Comparison of ENCODE assay signal across 15 cellular contexts in genomic region chr15:97875513-97876285, GRCh38.
DNase-seq lines count a peak whose midpoint lies in the region; ATAC-seq, FAIRE-seq and TF ChIP-seq lines count a peak whose summit lies in the region.
"Had no signal": no experiment of that assay in that cellular context is flagged by ENCODE, and none has a peak within 500 bp of the region (broad histone marks: within the 10 kb centered on the region; RNA-seq: fewer than 3 reads in every experiment).

No MANE protein-coding gene starts in this region.

- H3K9me3 Mint-ChIP-seq in CD8-positive, alpha-beta memory T cell = peaks cover 2 to 6% (median 5%) of the 10 kb centered on the region in 5 donors
- H3K9me3 Mint-ChIP-seq in CD4-positive, alpha-beta memory T cell = peaks cover 0 to 5% (median 3%) of the 10 kb centered on the region in 8 donors
- H3K9me3 Mint-ChIP-seq: activated CD4-positive, alpha-beta memory T cell treated with anti-CD3 and anti-CD28 coated beads for 36 hours had no signal

- WGBS in body of pancreas, 2 donors = 45 to 62% methylated on average over 30 to 39 of the region's 49 CpGs
- 35% methylated on average over 34 of the region's 49 CpGs for WGBS in HepG2 (ENCODE audit: low lambda C conversion rate)

- H4K20me1 ChIP-seq in HepG2 (ENCODE audit: insufficient read depth, low read length) = no peaks in the 10 kb centered on the region

- no TSS peak for BruUV-seq in HepG2 (replicated peaks; lab: Mats Ljungman, UMichigan)

- H3K79me2 ChIP-seq in HepG2 (ENCODE audit: insufficient read depth, low read length) = no peaks in the 10 kb centered on the region

- TF ChIP-seq RAD21 in HepG2 (CRISPR knock-in tag; IDR thresholded peaks at IDR 0.05) = no peak

- H3K4me2 ChIP-seq in HepG2 (ENCODE audit: low read depth, low read length) = peak overlapping the region; percentile 64

- H3K36me3 ChIP-seq in CD8-positive, alpha-beta memory T cell (ENCODE audit: insufficient read depth, low read length) = no peaks in the 10 kb centered on the region
- H3K36me3 ChIP-seq in body of pancreas (replicated peaks in 1 of 2; ENCODE audit: insufficient read depth in 1 of 2, low read depth in 2 of 2) (no peaks in the 10 kb centered on the region), HepG2 (replicated peaks in 1 of 2; ENCODE audit: control insufficient read depth in 1 of 2, insufficient read depth in 2 of 2, low read length in 2 of 2) (no peaks in the 10 kb centered on the region)
- H3K36me3 ChIP-seq in CD4-positive, alpha-beta memory T cell (ENCODE audit: insufficient read depth, low read length) = no peaks in the 10 kb centered on the region
- H3K36me3 ChIP-seq: esophagus squamous epithelium, suprapubic skin had no signal

- no peak overlapping the region for H3K4me3 Mint-ChIP-seq in CD8-positive, alpha-beta memory T cell
- peak overlapping the region in 1 of 8 donors; percentile 61 for H3K4me3 Mint-ChIP-seq in CD4-positive, alpha-beta memory T cell
- H3K4me3 Mint-ChIP-seq: activated CD4-positive, alpha-beta memory T cell treated with anti-CD3 and anti-CD28 coated beads for 36 hours had no signal

- H3K36me3 Mint-ChIP-seq in CD8-positive, alpha-beta memory T cell = peaks cover 0 to 4% (median 0%) of the 10 kb centered on the region in 3 donors
- no peaks in the 10 kb centered on the region for H3K36me3 Mint-ChIP-seq in CD4-positive, alpha-beta memory T cell
- H3K36me3 Mint-ChIP-seq: activated CD4-positive, alpha-beta memory T cell treated with anti-CD3 and anti-CD28 coated beads for 36 hours had no signal

- no peak overlapping the region for H3K4me3 ChIP-seq in CD8-positive, alpha-beta memory T cell (ENCODE audit: low read length)
- H3K4me3 ChIP-seq in body of pancreas (no peak overlapping the region), HepG2 (replicated peaks in 1 of 3; ENCODE audit: insufficient read depth in 1 of 3, low read depth in 2 of 3, low read length in 3 of 3) (peak overlapping the region in 2 of 3 experiments; percentile 42 to 46; a peak in 4 of 6 replicates)
- no peak overlapping the region for H3K4me3 ChIP-seq in CD4-positive, alpha-beta memory T cell (ENCODE audit: low read length in 2 of 2)
- H3K4me3 ChIP-seq: suprapubic skin had no signal

- H3K4me1 Mint-ChIP-seq in CD8-positive, alpha-beta memory T cell = no peaks in the 10 kb centered on the region
- H3K4me1 Mint-ChIP-seq in CD4-positive, alpha-beta memory T cell = no peaks in the 10 kb centered on the region

- TF ChIP-seq EP300 in HepG2 (IDR thresholded peaks at IDR 0.05; ENCODE audit: low read depth in 2 of 2, low read length in 2 of 2) (no peak), HepG2 (CRISPR knock-in tag; IDR thresholded peaks at IDR 0.05; ENCODE audit: borderline replicate concordance) (no peak)

- intact Hi-C loops in body of pancreas (cut with DNase I) (no loop called here), HepG2 (cut with micrococcal nuclease; ENCODE audit: unreplicated experiment) (no loop called here)
- intact Hi-C loops in CD4-positive, alpha-beta memory T cell (cut with micrococcal nuclease) = no loop called here

- DNase-seq in CD8-positive, alpha-beta memory T cell = no peak
- DNase-seq in body of pancreas = peak; percentile 39 to 74 (median 54)
- no peak for DNase-seq in HepG2 (ENCODE audit: low spot score)
- DNase-seq in CD4-positive, alpha-beta memory T cell = no peak
- DNase-seq in hepatic stellate cell (ENCODE audit: low spot score) = no peak
- no peak for DNase-seq in DMS79 (lab: John Stamatoyannopoulos, UW)
- DNase-seq: activated CD4-positive, alpha-beta memory T cell treated with anti-CD3 and anti-CD28 coated beads for 36 hours; aorta; DND-41; esophagus squamous epithelium; IMR-90; stimulated activated CD4-positive, alpha-beta T cell treated with anti-CD3 and anti-CD28 coated beads, Interleukin-2, amount 100 ng/mL, for 24 hours had no signal

- in situ Hi-C loops in HepG2 (cut with HindIII; ENCODE audit: extremely low pct_ligation_motif_present, low pct_unique_long_range_greater_than_20kb) = no loop called here

- H3K9me3 ChIP-seq in CD8-positive, alpha-beta memory T cell (ENCODE audit: low read length) = no peaks in the 10 kb centered on the region
- H3K9me3 ChIP-seq in body of pancreas (no peaks in the 10 kb centered on the region), HepG2 (ENCODE audit: low read length) (no peaks in the 10 kb centered on the region)
- H3K9me3 ChIP-seq in CD4-positive, alpha-beta memory T cell (ENCODE audit: control insufficient read depth in 1 of 2, low read length in 2 of 2) = no peaks in the 10 kb centered on the region
- H3K9me3 ChIP-seq: esophagus squamous epithelium, suprapubic skin had no signal

- H3K27ac Mint-ChIP-seq in CD8-positive, alpha-beta memory T cell = no peak overlapping the region
- H3K27ac Mint-ChIP-seq in CD4-positive, alpha-beta memory T cell = no peak overlapping the region
- H3K27ac Mint-ChIP-seq: activated CD4-positive, alpha-beta memory T cell treated with anti-CD3 and anti-CD28 coated beads for 36 hours had no signal

- H3K27ac ChIP-seq in CD8-positive, alpha-beta memory T cell (ENCODE audit: low read depth, low read length) = peak overlapping the region; percentile 24
- H3K27ac ChIP-seq in body of pancreas = peak overlapping the region in 1 of 4 donors; percentile 2
- no peak overlapping the region for H3K27ac ChIP-seq in HepG2 (ENCODE audit: extremely low read length, insufficient read depth, low read length)
- no peak overlapping the region for H3K27ac ChIP-seq in CD4-positive, alpha-beta memory T cell (ENCODE audit: low read depth, low read length)
- H3K27ac ChIP-seq: esophagus squamous epithelium, suprapubic skin had no signal

- H3K27me3 Mint-ChIP-seq in CD8-positive, alpha-beta memory T cell = peaks cover 0 to 4% of the 10 kb centered on the region in 2 donors
- peaks cover 0 to 6% of the 10 kb centered on the region in 2 donors for H3K27me3 Mint-ChIP-seq in CD4-positive, alpha-beta memory T cell

- no peak for FAIRE-seq in HepG2 (lab: Jason Lieb, UNC)

- no peaks in the 10 kb centered on the region for H3K27me3 ChIP-seq in CD8-positive, alpha-beta memory T cell (ENCODE audit: insufficient read depth, low read length, poor library complexity, severe bottlenecking)
- H3K27me3 ChIP-seq in body of pancreas (no peaks in the 10 kb centered on the region), HepG2 (ENCODE audit: control insufficient read depth in 1 of 2, insufficient read depth in 2 of 2, low read length in 2 of 2) (no peaks in the 10 kb centered on the region)
- no peaks in the 10 kb centered on the region for H3K27me3 ChIP-seq in CD4-positive, alpha-beta memory T cell (ENCODE audit: insufficient read depth, low read length)
- H3K27me3 ChIP-seq: esophagus squamous epithelium had no signal

- H3K4me1 ChIP-seq in CD8-positive, alpha-beta memory T cell (ENCODE audit: insufficient read depth, low read length) = no peaks in the 10 kb centered on the region
- no peaks in the 10 kb centered on the region for H3K4me1 ChIP-seq in body of pancreas
- H3K4me1 ChIP-seq in HepG2 (ENCODE audit: insufficient read depth, low read length) = no peaks in the 10 kb centered on the region
- no peaks in the 10 kb centered on the region for H3K4me1 ChIP-seq in CD4-positive, alpha-beta memory T cell (ENCODE audit: insufficient read depth, low read length)
- H3K4me1 ChIP-seq: esophagus squamous epithelium, suprapubic skin had no signal

- TF ChIP-seq POLR2A in body of pancreas (IDR thresholded peaks at IDR 0.05) (peak; percentile 21 to 66 (median 54)), HepG2 (IDR thresholded peaks at IDR 0.05; ENCODE audit: insufficient read depth in 1 of 2, low read depth in 2 of 2, low read length in 2 of 2) (peak; percentile 26 to 53; a peak in 1 of 4 replicates)

- ATAC-seq in HG03354 (IDR thresholded peaks at IDR 0.05; ENCODE audit: poor library complexity, severe bottlenecking, unreplicated experiment) (peak; percentile 72), body of pancreas (peak; percentile 71), HepG2 (peak; percentile 89), HG02588 (IDR thresholded peaks at IDR 0.05; ENCODE audit: unreplicated experiment) (no peak)

- POLR2A ChIA-PET in CD8-positive, alpha-beta memory T cell (lab: Charles Lee) = no interaction called here
- POLR2A ChIA-PET in HepG2 (lab: Yijun Ruan, JAX) = no interaction called here
- POLR2A ChIA-PET in CD4-positive, alpha-beta memory T cell (lab: Charles Lee; ENCODE audit: partially characterized antibody) = no interaction called here

- H2AFZ ChIP-seq in HepG2 (ENCODE audit: low read length) = no peak overlapping the region

- TF ChIP-seq CTCF in body of pancreas (IDR thresholded peaks at IDR 0.05) (peak in 4 of 7 experiments; percentile 12 to 54 (median 34)), HepG2 (CRISPR knock-in tag; IDR thresholded peaks at IDR 0.05) (peak; percentile 21; the same call in 1 of the 2 replicates)

- peak overlapping the region; percentile 21; the same call in 1 of the 2 replicates for H3K9ac ChIP-seq in HepG2 (ENCODE audit: insufficient read depth, low read depth, low read length)

- CTCF ChIA-PET in CD8-positive, alpha-beta memory T cell (lab: Charles Lee) = no interaction called here
- CTCF ChIA-PET in HepG2 (lab: Yijun Ruan, JAX; ENCODE audit: low intra/inter-chr PET ratio, low total read pairs) = no interaction called here
- CTCF ChIA-PET in CD4-positive, alpha-beta memory T cell (lab: Charles Lee; ENCODE audit: partially characterized antibody) = no interaction called here

TF ChIP-seq in HepG2, 621 proteins besides CTCF, POLR2A, EP300 and RAD21 (continues in another document):
- TF ChIP-seq TAF15 (IDR thresholded peaks at IDR 0.05; ENCODE audit: low read depth, low read length, poor library complexity, severe bottlenecking) = no peak

Comparison
In these comparisons a context has a peak if more than half of its experiments do, and no peak if none do; other contexts are left out.
1. DNase-seq: peak in body of pancreas (4 of 4); none in CD8-positive, alpha-beta memory T cell (0 of 5), HepG2 (single experiment), CD4-positive, alpha-beta memory T cell (0 of 5), hepatic stellate cell (single experiment) and DMS79 (single experiment).
2. H3K4me3 ChIP-seq: peak in HepG2 (2 of 3); none in CD8-positive, alpha-beta memory T cell (single experiment), body of pancreas (0 of 2) and CD4-positive, alpha-beta memory T cell (0 of 2).